ENCODE assay signal across 1 cellular context in the genomic region with DNA sequence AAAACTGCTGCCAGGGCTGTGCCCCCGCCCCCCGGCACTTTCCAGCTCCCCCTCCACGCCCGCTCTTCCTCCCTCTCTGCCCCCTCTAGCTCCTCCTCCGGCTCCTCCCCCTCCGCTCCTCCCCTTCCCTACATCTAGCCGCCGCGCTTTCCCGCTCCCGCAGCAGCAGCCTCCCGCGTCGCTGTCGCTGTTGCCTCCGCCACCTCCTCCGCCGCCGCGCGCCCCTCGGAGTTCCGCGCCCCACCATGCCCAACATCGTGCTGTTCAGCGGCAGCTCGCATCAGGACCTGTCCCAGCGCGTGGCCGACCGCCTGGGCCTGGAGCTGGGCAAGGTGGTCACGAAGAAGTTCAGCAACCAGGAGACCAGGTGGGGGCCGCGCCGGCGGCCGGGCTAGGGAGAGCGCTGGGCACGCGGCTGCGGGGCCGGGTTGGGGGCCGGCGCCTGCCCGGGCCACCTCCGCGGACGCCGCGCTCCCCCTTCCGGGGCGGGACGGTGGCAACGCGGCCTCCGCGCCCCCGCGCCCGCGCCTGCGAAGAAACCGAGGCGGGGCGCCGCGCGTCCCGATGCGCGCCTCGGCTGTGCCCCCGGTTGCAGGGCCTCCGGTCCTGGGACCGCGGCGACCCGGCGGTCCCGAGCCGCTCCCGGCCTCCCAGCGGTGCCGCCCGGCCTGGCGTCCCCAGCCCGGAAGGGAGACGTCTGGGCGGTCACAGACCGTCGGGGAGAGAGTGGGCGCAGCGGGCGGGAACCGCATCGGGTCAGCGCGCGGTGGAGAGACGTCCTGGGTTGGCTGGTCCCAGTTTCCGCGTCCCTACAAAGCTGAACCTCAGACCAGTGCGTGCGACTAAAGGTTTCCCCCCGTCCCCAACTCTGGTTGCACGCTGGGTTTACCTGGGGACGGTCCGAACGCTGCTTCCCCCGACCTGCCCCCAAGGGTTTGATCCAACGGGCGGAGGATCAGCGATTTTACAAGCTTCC.
TF ChIP-seq lines count a peak whose summit lies in the region.

TSS of gene PRPS2 (plus strand) at position 160 of the 976 bp plus-strand sequence. CDS start at position 246, 86 bp downstream.

TF ChIP-seq in HEK293, 187 proteins besides CTCF, POLR2A, EP300 and RAD21 (continued from another document):
- TF ChIP-seq, protein P1, sequence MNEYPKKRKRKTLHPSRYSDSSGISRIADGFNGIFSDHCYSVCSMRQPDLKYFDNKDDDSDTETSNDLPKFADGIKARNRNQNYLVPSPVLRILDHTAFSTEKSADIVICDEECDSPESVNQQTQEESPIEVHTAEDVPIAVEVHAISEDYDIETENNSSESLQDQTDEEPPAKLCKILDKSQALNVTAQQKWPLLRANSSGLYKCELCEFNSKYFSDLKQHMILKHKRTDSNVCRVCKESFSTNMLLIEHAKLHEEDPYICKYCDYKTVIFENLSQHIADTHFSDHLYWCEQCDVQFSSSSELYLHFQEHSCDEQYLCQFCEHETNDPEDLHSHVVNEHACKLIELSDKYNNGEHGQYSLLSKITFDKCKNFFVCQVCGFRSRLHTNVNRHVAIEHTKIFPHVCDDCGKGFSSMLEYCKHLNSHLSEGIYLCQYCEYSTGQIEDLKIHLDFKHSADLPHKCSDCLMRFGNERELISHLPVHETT (tag by site-specific recombination; IDR thresholded peaks at IDR 0.05), result no peak
- TF ChIP-seq YY1 (tag by site-specific recombination; IDR thresholded peaks at IDR 0.05) (no peak), ZNF658 (tag by site-specific recombination; IDR thresholded peaks at IDR 0.05) (no peak), ZBTB20 (tag by site-specific recombination; IDR thresholded peaks at IDR 0.05) (peak; percentile 25; the same call in 1 of the 2 replicates), ZNF335 (tag by site-specific recombination; conservative IDR thresholded peaks at IDR 0.05) (peak; percentile 58), GLIS2 (tag by site-specific recombination; IDR thresholded peaks at IDR 0.05) (peak; percentile 94), PATZ1 (tag by site-specific recombination; IDR thresholded peaks at IDR 0.05) (peak; percentile 93), RBAK (tag by site-specific recombination; IDR thresholded peaks at IDR 0.05) (no peak), ZFHX2 (tag by site-specific recombination; conservative IDR thresholded peaks at IDR 0.05) (peak; percentile 56), HIC1 (tag by site-specific recombination; IDR thresholded peaks at IDR 0.05) (peak; percentile 77; the same call in 1 of the 2 replicates), ZNF76 (tag by site-specific recombination; IDR thresholded peaks at IDR 0.05; ENCODE audit: borderline replicate concordance, low read depth) (peak; percentile 37; the same call in 1 of the 2 replicates), ZNF341 (tag by site-specific recombination; IDR thresholded peaks at IDR 0.05; ENCODE audit: low read depth) (peak; percentile 95), KLF16 (tag by site-specific recombination; IDR thresholded peaks at IDR 0.05) (peak; percentile 84), YY2 (tag by site-specific recombination; IDR thresholded peaks at IDR 0.05) (no peak), KLF9 (tag by site-specific recombination; IDR thresholded peaks at IDR 0.05; ENCODE audit: low read depth) (peak; percentile 53), ZNF398 (tag by site-specific recombination; IDR thresholded peaks at IDR 0.05) (peak; percentile 99), ZNF610 (tag by site-specific recombination; IDR thresholded peaks at IDR 0.05; ENCODE audit: borderline replicate concordance) (peak; percentile 85), BCL11B (tag by site-specific recombination; IDR thresholded peaks at IDR 0.05; ENCODE audit: low read depth) (no peak), ZBTB1 (tag by site-specific recombination; IDR thresholded peaks at IDR 0.05) (0 out of 2 replicates have a peak, but pooled peaks have one; percentile 62), SP2 (tag by site-specific recombination; IDR thresholded peaks at IDR 0.05) (peak; percentile 75), ZNF660 (tag by site-specific recombination; IDR thresholded peaks at IDR 0.05) (peak; percentile 48), SP7 (tag by site-specific recombination; IDR thresholded peaks at IDR 0.05) (peak; percentile 53), ZNF777 (tag by site-specific recombination; IDR thresholded peaks at IDR 0.05; ENCODE audit: borderline replicate concordance) (peak; percentile 63; the same call in 1 of the 2 replicates), ZBTB7A (tag by site-specific recombination; IDR thresholded peaks at IDR 0.05; ENCODE audit: low read depth) (0 out of 2 replicates have a peak, but pooled peaks have one; percentile 30), ZBTB8A (tag by site-specific recombination; IDR thresholded peaks at IDR 0.05) (no peak), ZNF391 (tag by site-specific recombination; IDR thresholded peaks at IDR 0.05; ENCODE audit: borderline replicate concordance, low read depth) (0 out of 2 replicates have a peak, but pooled peaks have one; percentile 48), MYNN (tag by site-specific recombination; IDR thresholded peaks at IDR 0.05; ENCODE audit: borderline replicate concordance) (no peak)
- TF ChIP-seq, protein P2, sequence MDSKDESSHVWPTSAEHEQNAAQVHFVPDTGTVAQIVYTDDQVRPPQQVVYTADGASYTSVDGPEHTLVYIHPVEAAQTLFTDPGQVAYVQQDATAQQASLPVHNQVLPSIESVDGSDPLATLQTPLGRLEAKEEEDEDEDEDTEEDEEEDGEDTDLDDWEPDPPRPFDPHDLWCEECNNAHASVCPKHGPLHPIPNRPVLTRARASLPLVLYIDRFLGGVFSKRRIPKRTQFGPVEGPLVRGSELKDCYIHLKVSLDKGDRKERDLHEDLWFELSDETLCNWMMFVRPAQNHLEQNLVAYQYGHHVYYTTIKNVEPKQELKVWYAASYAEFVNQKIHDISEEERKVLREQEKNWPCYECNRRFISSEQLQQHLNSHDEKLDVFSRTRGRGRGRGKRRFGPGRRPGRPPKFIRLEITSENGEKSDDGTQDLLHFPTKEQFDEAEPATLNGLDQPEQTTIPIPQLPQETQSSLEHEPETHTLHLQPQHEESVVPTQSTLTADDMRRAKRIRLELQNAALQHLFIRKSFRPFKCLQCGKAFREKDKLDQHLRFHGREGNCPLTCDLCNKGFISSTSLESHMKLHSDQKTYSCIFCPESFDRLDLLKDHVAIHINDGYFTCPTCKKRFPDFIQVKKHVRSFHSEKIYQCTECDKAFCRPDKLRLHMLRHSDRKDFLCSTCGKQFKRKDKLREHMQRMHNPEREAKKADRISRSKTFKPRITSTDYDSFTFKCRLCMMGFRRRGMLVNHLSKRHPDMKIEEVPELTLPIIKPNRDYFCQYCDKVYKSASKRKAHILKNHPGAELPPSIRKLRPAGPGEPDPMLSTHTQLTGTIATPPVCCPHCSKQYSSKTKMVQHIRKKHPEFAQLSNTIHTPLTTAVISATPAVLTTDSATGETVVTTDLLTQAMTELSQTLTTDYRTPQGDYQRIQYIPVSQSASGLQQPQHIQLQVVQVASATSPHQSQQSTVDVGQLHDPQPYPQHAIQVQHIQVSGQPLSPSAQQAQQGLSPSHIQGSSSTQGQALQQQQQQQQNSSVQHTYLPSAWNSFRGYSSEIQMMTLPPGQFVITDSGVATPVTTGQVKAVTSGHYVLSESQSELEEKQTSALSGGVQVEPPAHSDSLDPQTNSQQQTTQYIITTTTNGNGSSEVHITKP (tag by site-specific recombination; IDR thresholded peaks at IDR 0.05), result peak; percentile 70
- TF ChIP-seq, protein P3, sequence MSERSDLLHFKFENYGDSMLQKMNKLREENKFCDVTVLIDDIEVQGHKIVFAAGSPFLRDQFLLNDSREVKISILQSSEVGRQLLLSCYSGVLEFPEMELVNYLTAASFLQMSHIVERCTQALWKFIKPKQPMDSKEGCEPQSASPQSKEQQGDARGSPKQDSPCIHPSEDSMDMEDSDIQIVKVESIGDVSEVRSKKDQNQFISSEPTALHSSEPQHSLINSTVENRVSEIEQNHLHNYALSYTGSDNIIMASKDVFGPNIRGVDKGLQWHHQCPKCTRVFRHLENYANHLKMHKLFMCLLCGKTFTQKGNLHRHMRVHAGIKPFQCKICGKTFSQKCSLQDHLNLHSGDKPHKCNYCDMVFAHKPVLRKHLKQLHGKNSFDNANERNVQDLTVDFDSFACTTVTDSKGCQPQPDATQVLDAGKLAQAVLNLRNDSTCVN (tag by site-specific recombination; optimal IDR thresholded peaks at IDR 0.05), result peak; percentile 89
- TF ChIP-seq, protein P4, sequence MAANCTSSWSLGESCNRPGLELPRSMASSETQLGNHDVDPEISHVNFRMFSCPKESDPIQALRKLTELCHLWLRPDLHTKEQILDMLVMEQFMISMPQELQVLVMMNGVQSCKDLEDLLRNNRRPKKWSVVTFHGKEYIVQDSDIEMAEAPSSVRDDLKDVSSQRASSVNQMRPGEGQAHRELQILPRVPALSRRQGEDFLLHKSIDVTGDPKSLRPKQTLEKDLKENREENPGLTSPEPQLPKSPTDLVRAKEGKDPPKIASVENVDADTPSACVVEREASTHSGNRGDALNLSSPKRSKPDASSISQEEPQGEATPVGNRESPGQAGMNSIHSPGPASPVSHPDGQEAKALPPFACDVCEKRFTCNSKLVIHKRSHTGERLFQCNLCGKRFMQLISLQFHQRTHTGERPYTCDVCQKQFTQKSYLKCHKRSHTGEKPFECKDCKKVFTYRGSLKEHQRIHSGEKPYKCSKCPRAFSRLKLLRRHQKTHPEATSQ (tag by site-specific recombination; IDR thresholded peaks at IDR 0.05), result 0 out of 2 replicates have a peak, but pooled peaks have one; percentile 28
- TF ChIP-seq, protein P5, sequence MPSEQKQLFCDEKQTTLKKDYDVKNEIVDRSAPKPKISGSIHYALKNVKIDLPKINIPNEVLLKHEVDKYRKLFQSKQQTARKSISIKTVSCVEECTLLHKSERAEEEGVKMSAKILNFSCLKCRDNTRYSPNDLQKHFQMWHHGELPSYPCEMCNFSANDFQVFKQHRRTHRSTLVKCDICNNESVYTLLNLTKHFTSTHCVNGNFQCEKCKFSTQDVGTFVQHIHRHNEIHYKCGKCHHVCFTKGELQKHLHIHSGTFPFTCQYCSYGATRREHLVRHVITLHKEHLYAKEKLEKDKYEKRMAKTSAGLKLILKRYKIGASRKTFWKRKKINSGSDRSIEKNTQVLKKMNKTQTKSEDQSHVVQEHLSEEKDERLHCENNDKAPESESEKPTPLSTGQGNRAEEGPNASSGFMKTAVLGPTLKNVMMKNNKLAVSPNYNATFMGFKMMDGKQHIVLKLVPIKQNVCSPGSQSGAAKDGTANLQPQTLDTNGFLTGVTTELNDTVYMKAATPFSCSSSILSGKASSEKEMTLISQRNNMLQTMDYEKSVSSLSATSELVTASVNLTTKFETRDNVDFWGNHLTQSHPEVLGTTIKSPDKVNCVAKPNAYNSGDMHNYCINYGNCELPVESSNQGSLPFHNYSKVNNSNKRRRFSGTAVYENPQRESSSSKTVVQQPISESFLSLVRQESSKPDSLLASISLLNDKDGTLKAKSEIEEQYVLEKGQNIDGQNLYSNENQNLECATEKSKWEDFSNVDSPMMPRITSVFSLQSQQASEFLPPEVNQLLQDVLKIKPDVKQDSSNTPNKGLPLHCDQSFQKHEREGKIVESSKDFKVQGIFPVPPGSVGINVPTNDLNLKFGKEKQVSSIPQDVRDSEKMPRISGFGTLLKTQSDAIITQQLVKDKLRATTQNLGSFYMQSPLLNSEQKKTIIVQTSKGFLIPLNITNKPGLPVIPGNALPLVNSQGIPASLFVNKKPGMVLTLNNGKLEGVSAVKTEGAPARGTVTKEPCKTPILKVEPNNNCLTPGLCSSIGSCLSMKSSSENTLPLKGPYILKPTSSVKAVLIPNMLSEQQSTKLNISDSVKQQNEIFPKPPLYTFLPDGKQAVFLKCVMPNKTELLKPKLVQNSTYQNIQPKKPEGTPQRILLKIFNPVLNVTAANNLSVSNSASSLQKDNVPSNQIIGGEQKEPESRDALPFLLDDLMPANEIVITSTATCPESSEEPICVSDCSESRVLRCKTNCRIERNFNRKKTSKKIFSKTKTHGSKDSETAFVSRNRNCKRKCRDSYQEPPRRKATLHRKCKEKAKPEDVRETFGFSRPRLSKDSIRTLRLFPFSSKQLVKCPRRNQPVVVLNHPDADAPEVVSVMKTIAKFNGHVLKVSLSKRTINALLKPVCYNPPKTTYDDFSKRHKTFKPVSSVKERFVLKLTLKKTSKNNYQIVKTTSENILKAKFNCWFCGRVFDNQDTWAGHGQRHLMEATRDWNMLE (tag by site-specific recombination; conservative IDR thresholded peaks at IDR 0.05; ENCODE audit: low read depth), result no peak
